In genomic region chr1:201530741-201531521, GRCh38 we compare ENCODE assay signal across 1 cellular context.
TF ChIP-seq lines count a peak whose summit lies in the region.

No MANE protein-coding gene starts in this region.

TF ChIP-seq in K562, 482 proteins besides CTCF, POLR2A, EP300 and RAD21 (continued from another document and continues in another):
- TF ChIP-seq CREB5 (CRISPR knock-in tag; IDR thresholded peaks at IDR 0.05) (no peak), THRA (IDR thresholded peaks at IDR 0.05) (no peak), ELF4 (CRISPR knock-in tag; IDR thresholded peaks at IDR 0.05) (no peak), PRPF4 (IDR thresholded peaks at IDR 0.05; ENCODE audit: insufficient read depth, low read depth, low read length, poor library complexity, severe bottlenecking) (no peak), ZC3H8 (IDR thresholded peaks at IDR 0.05) (no peak), HEY1 (CRISPR knock-in tag; IDR thresholded peaks at IDR 0.05; ENCODE audit: borderline replicate concordance) (no peak), ZNF197 (CRISPR knock-in tag; IDR thresholded peaks at IDR 0.05; ENCODE audit: low read depth) (0 out of 2 replicates have a peak, but pooled peaks have one; percentile 35), BHLHE40 (IDR thresholded peaks at IDR 0.05; ENCODE audit: low read length) (peak; percentile 73), MECOM (CRISPR knock-in tag; IDR thresholded peaks at IDR 0.05) (no peak), ZNF282 (CRISPR knock-in tag; IDR thresholded peaks at IDR 0.05) (no peak), ILF3 (IDR thresholded peaks at IDR 0.05; ENCODE audit: borderline replicate concordance) (no peak), KLF10 (CRISPR knock-in tag; IDR thresholded peaks at IDR 0.05) (no peak), CBFB (CRISPR knock-in tag; IDR thresholded peaks at IDR 0.05) (no peak), GTF2A2 (tag; IDR thresholded peaks at IDR 0.05) (no peak), ZBTB17 (CRISPR knock-in tag; IDR thresholded peaks at IDR 0.05) (no peak), HLTF (IDR thresholded peaks at IDR 0.05) (no peak), ZFPM2 (CRISPR knock-in tag; IDR thresholded peaks at IDR 0.05) (no peak), ZNF12 (CRISPR knock-in tag; IDR thresholded peaks at IDR 0.05) (no peak), ZNF277 (CRISPR knock-in tag; IDR thresholded peaks at IDR 0.05; ENCODE audit: borderline replicate concordance) (no peak), ZBTB1 (CRISPR knock-in tag; IDR thresholded peaks at IDR 0.05; ENCODE audit: borderline replicate concordance, low read depth) (no peak), MAFK (IDR thresholded peaks at IDR 0.05; ENCODE audit: low read length) (peak; percentile 43), MCM2 (IDR thresholded peaks at IDR 0.05; ENCODE audit: low read depth) (no peak), ZNF217 (CRISPR knock-in tag; IDR thresholded peaks at IDR 0.05) (no peak), ZNF830 (CRISPR knock-in tag; IDR thresholded peaks at IDR 0.05) (no peak), CBFA2T3 (IDR thresholded peaks at IDR 0.05) (no peak), CHCHD3 (CRISPR knock-in tag; IDR thresholded peaks at IDR 0.05) (no peak), ZZZ3 (IDR thresholded peaks at IDR 0.05) (no peak), ZNF668 (CRISPR knock-in tag; IDR thresholded peaks at IDR 0.05) (no peak), CREM (IDR thresholded peaks at IDR 0.05; ENCODE audit: low read depth) (no peak), ZNF263 (CRISPR knock-in tag; IDR thresholded peaks at IDR 0.05; ENCODE audit: borderline replicate concordance) (no peak), MTA3 (IDR thresholded peaks at IDR 0.05; ENCODE audit: borderline replicate concordance) (0 out of 2 replicates have a peak, but pooled peaks have one; percentile 52), BMI1 (IDR thresholded peaks at IDR 0.05; ENCODE audit: low read length) (no peak), PCBP2 (IDR thresholded peaks at IDR 0.05; ENCODE audit: low read depth, low read length, poor library complexity, severe bottlenecking) (no peak), CSDE1 (IDR thresholded peaks at IDR 0.05) (no peak), ZNF280A (IDR thresholded peaks at IDR 0.05; ENCODE audit: low read depth, partially characterized antibody) (no peak), ATF7 (IDR thresholded peaks at IDR 0.05) (peak; percentile 34; the same call in 1 of the 2 replicates), MLX (CRISPR knock-in tag; conservative IDR thresholded peaks at IDR 0.05) (no peak), DEAF1 (CRISPR knock-in tag; IDR thresholded peaks at IDR 0.05) (peak; percentile 94), CEBPB (tag; IDR thresholded peaks at IDR 0.05) (peak; percentile 50), ZMIZ1 (IDR thresholded peaks at IDR 0.05; ENCODE audit: low read depth in 2 of 2, low read length in 2 of 2) (0 out of 4 replicates have a peak, but pooled peaks of 1 of the 2 experiments have one; percentile 45), MYNN (IDR thresholded peaks at IDR 0.05) (0 out of 2 replicates have a peak, but pooled peaks have one; percentile 34), MYNN (CRISPR knock-in tag; IDR thresholded peaks at IDR 0.05) (no peak), CEBPG (CRISPR knock-in tag; IDR thresholded peaks at IDR 0.05) (no peak), CEBPG (tag; conservative IDR thresholded peaks at IDR 0.05 in 1 of 2, IDR thresholded peaks at IDR 0.05 in 1 of 2) (peak; percentile 7 to 40; a peak in 1 of 4 replicates), ZNF780A (CRISPR knock-in tag; IDR thresholded peaks at IDR 0.05) (no peak), ZBTB26 (CRISPR knock-in tag; IDR thresholded peaks at IDR 0.05) (no peak), MBD1 (CRISPR knock-in tag; IDR thresholded peaks at IDR 0.05) (no peak), ZBTB9 (CRISPR knock-in tag; IDR thresholded peaks at IDR 0.05) (no peak), EWSR1 (IDR thresholded peaks at IDR 0.05; ENCODE audit: borderline replicate concordance, low read depth, partially characterized antibody) (no peak)
- TF ChIP-seq, protein P1, sequence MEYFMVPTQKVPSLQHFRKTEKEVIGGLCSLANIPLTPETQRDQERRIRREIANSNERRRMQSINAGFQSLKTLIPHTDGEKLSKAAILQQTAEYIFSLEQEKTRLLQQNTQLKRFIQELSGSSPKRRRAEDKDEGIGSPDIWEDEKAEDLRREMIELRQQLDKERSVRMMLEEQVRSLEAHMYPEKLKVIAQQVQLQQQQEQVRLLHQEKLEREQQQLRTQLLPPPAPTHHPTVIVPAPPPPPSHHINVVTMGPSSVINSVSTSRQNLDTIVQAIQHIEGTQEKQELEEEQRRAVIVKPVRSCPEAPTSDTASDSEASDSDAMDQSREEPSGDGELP (CRISPR knock-in tag; IDR thresholded peaks at IDR 0.05; ENCODE audit: borderline replicate concordance) = peak; percentile 73
- TF ChIP-seq, protein P2, sequence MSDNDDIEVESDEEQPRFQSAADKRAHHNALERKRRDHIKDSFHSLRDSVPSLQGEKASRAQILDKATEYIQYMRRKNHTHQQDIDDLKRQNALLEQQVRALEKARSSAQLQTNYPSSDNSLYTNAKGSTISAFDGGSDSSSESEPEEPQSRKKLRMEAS (CRISPR knock-in tag; IDR thresholded peaks at IDR 0.05) = peak; percentile 76
- TF ChIP-seq, protein P3, sequence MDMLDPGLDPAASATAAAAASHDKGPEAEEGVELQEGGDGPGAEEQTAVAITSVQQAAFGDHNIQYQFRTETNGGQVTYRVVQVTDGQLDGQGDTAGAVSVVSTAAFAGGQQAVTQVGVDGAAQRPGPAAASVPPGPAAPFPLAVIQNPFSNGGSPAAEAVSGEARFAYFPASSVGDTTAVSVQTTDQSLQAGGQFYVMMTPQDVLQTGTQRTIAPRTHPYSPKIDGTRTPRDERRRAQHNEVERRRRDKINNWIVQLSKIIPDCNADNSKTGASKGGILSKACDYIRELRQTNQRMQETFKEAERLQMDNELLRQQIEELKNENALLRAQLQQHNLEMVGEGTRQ (CRISPR knock-in tag; IDR thresholded peaks at IDR 0.05) = no peak
